In genomic region chr14:53183071-53183470, GRCh38 we compare ENCODE assay signal across 2 cellular contexts.
TF ChIP-seq lines count a peak whose summit lies in the region.

No MANE protein-coding gene starts in this region.

TF ChIP-seq in HCT116, 20 proteins besides CTCF, POLR2A, EP300 and RAD21:
- no peak for TF ChIP-seq ZFX (IDR thresholded peaks at IDR 0.05)
- no peak for TF ChIP-seq YY1 (IDR thresholded peaks at IDR 0.05; ENCODE audit: extremely low read depth, insufficient replicate concordance, low read depth, low read length)
- TF ChIP-seq MAX (IDR thresholded peaks at IDR 0.05), result no peak
- TF ChIP-seq EGR1 (IDR thresholded peaks at IDR 0.05; ENCODE audit: low read depth), result no peak
- TF ChIP-seq TCF7L2 (IDR thresholded peaks at IDR 0.05; ENCODE audit: borderline replicate concordance, extremely low read depth, insufficient read depth, insufficient read length), result no peak
- TF ChIP-seq SRF (IDR thresholded peaks at IDR 0.05; ENCODE audit: low read depth), result no peak
- TF ChIP-seq REST (IDR thresholded peaks at IDR 0.05; ENCODE audit: low read depth), result no peak

TF ChIP-seq in endothelial cell of umbilical vein, 7 proteins besides CTCF, POLR2A, EP300 and RAD21:
- TF ChIP-seq MYC (IDR thresholded peaks at IDR 0.05; ENCODE audit: low read depth, low read length), result no peak
- no peak for TF ChIP-seq GATA2 (IDR thresholded peaks at IDR 0.05; ENCODE audit: insufficient read depth, insufficient read length, low read depth, low read length)
- no peak for TF ChIP-seq JUN (IDR thresholded peaks at IDR 0.05; ENCODE audit: borderline replicate concordance, insufficient read depth, insufficient read length, low read depth)
- no peak for TF ChIP-seq POLR2AphosphoS5 (IDR thresholded peaks at IDR 0.05; ENCODE audit: insufficient read depth, low read depth, low read length)
- TF ChIP-seq MAX (IDR thresholded peaks at IDR 0.05; ENCODE audit: insufficient read depth, insufficient read length), result no peak
- TF ChIP-seq EZH2 (IDR thresholded peaks at IDR 0.05; ENCODE audit: borderline replicate concordance, low read depth, low read length, severe bottlenecking), result no peak
- TF ChIP-seq FOS (IDR thresholded peaks at IDR 0.05; ENCODE audit: borderline replicate concordance, insufficient read depth, low read length), result no peak
